In genomic region chrX:35244088-35244741, GRCh38 we compare ENCODE assay signal across 36 cellular contexts.
"Had no signal": no experiment of that assay in that cellular context is flagged by ENCODE, and none has a peak within 500 bp of the region (broad histone marks: within the 10 kb centered on the region; RNA-seq: fewer than 3 reads in every experiment).

No MANE protein-coding gene starts in this region.

- H3K4me3 ChIP-seq: adrenal gland, ascending aorta, body of pancreas, breast epithelium, cardiac muscle cell had no signal

- H3K27me3 Mint-ChIP-seq: activated naive CD4-positive, alpha-beta T cell treated with anti-CD3 and anti-CD28 coated beads, Interleukin-2, amount 10 ng/mL, durations not matched to agents 7 days and 5 days; activated naive CD4-positive, alpha-beta T cell treated with anti-CD3 and anti-CD28 coated beads, Interleukin-2, amount 50 U/mL, for 24 hours; activated naive CD8-positive, alpha-beta T cell; activated naive CD8-positive, alpha-beta T cell treated with anti-CD3 and anti-CD28 coated beads for 36 hours; activated naive CD8-positive, alpha-beta T cell treated with anti-CD3 and anti-CD28 coated beads, Interleukin-2, amount 10 ng/mL, durations not matched to agents 7 days and 5 days; activated naive CD8-positive, alpha-beta T cell treated with anti-CD3 and anti-CD28 coated beads, Interleukin-2, amount 50 U/mL, for 24 hours; activated T-helper 17 cell treated with anti-CD3 and anti-CD28 coated beads, Interleukin-2, amount 50 U/mL, for 72 hours; central memory CD8-positive, alpha-beta T cell had no signal

- ATAC-seq: activated naive CD4-positive, alpha-beta T cell treated with anti-CD3 and anti-CD28 coated beads, Interleukin-2, amount 50 U/mL, for 72 hours; activated naive CD8-positive, alpha-beta T cell treated with anti-CD3 and anti-CD28 coated beads, Interleukin-2, amount 50 U/mL, for 24 hours; activated T-cell treated with anti-CD3 and anti-CD28 coated beads, Interleukin-2, amount 50 U/mL, for 4 hours; activated T-cell treated with anti-CD3 and anti-CD28 coated beads, Interleukin-2, amount 50 U/mL, for 72 hours; activated T-helper 17 cell treated with anti-CD3 and anti-CD28 coated beads, Interleukin-2, amount 50 U/mL, for 72 hours; body of pancreas had no signal

- H3K27ac Mint-ChIP-seq: activated naive CD4-positive, alpha-beta T cell treated with anti-CD3 and anti-CD28 coated beads for 36 hours; activated naive CD4-positive, alpha-beta T cell treated with anti-CD3 and anti-CD28 coated beads, Interleukin-2, amount 10 ng/mL, durations not matched to agents 7 days and 5 days; activated naive CD4-positive, alpha-beta T cell treated with anti-CD3 and anti-CD28 coated beads, Interleukin-2, amount 50 U/mL, for 24 hours; activated naive CD4-positive, alpha-beta T cell treated with anti-CD3 and anti-CD28 coated beads, Interleukin-2, amount 50 U/mL, for 72 hours; activated naive CD8-positive, alpha-beta T cell; activated naive CD8-positive, alpha-beta T cell treated with anti-CD3 and anti-CD28 coated beads for 36 hours; activated naive CD8-positive, alpha-beta T cell treated with anti-CD3 and anti-CD28 coated beads, Interleukin-2, amount 10 ng/mL, durations not matched to agents 7 days and 5 days; activated naive CD8-positive, alpha-beta T cell treated with anti-CD3 and anti-CD28 coated beads, Interleukin-2, amount 50 U/mL, for 24 hours; activated T-cell treated with anti-CD3 and anti-CD28 coated beads, Interleukin-2, amount 50 U/mL, for 24 hours; activated T-cell treated with anti-CD3 and anti-CD28 coated beads, Interleukin-2, amount 50 U/mL, for 72 hours; activated T-helper 1 cell treated with anti-CD3 and anti-CD28 coated beads, Interleukin-12 subunit alpha, Interleukin-12 subunit beta, Interleukin-2, Interleukin-4 antibody, amounts not matched to agents 30 ng/mL and 10 ng/mL and 1 ng/mL, durations not matched to agents 14 hours and 24 hours and 36 hours; activated T-helper 17 cell treated with anti-CD3 and anti-CD28 coated beads, Interleukin-2, amount 50 U/mL, for 72 hours; activated T-helper 2 cell treated with anti-CD3 and anti-CD28 coated beads, Interferon-gamma antibody, Interleukin-2, Interleukin-4, amounts not matched to agents 10 μg/mL and 5 μg/mL and 100 μg/mL, durations not matched to agents 14 hours and 24 hours and 36 hours had no signal

- H3K4me1 ChIP-seq: adrenal gland, ascending aorta, body of pancreas, breast epithelium had no signal

- H3K36me3 Mint-ChIP-seq: activated naive CD4-positive, alpha-beta T cell treated with anti-CD3 and anti-CD28 coated beads, Interleukin-2, amount 10 ng/mL, durations not matched to agents 7 days and 5 days; activated naive CD4-positive, alpha-beta T cell treated with anti-CD3 and anti-CD28 coated beads, Interleukin-2, amount 50 U/mL, for 24 hours; activated naive CD4-positive, alpha-beta T cell treated with anti-CD3 and anti-CD28 coated beads, Interleukin-2, amount 50 U/mL, for 72 hours; activated naive CD8-positive, alpha-beta T cell; activated naive CD8-positive, alpha-beta T cell treated with anti-CD3 and anti-CD28 coated beads for 36 hours; activated naive CD8-positive, alpha-beta T cell treated with anti-CD3 and anti-CD28 coated beads, Interleukin-2, amount 10 ng/mL, durations not matched to agents 7 days and 5 days; brain had no signal

- H3K4me3 Mint-ChIP-seq: activated naive CD4-positive, alpha-beta T cell treated with anti-CD3 and anti-CD28 coated beads for 36 hours; activated naive CD4-positive, alpha-beta T cell treated with anti-CD3 and anti-CD28 coated beads, Interleukin-2, amount 10 ng/mL, durations not matched to agents 7 days and 5 days; activated naive CD4-positive, alpha-beta T cell treated with anti-CD3 and anti-CD28 coated beads, Interleukin-2, amount 50 U/mL, for 24 hours; activated naive CD8-positive, alpha-beta T cell; activated naive CD8-positive, alpha-beta T cell treated with anti-CD3 and anti-CD28 coated beads for 36 hours; activated naive CD8-positive, alpha-beta T cell treated with anti-CD3 and anti-CD28 coated beads, Interleukin-2, amount 10 ng/mL, durations not matched to agents 7 days and 5 days; activated naive CD8-positive, alpha-beta T cell treated with anti-CD3 and anti-CD28 coated beads, Interleukin-2, amount 50 U/mL, for 24 hours; activated T-cell treated with anti-CD3 and anti-CD28 coated beads, Interleukin-2, amount 50 U/mL, for 24 hours; activated T-cell treated with anti-CD3 and anti-CD28 coated beads, Interleukin-2, amount 50 U/mL, for 4 hours; activated T-cell treated with anti-CD3 and anti-CD28 coated beads, Interleukin-2, amount 50 U/mL, for 72 hours; activated T-helper 1 cell treated with anti-CD3 and anti-CD28 coated beads, Interleukin-12 subunit alpha, Interleukin-12 subunit beta, Interleukin-2, Interleukin-4 antibody, amounts not matched to agents 30 ng/mL and 10 ng/mL and 1 ng/mL, durations not matched to agents 14 hours and 24 hours and 36 hours; activated T-helper 17 cell treated with anti-CD3 and anti-CD28 coated beads, Interleukin-2, amount 50 U/mL, for 72 hours; brain; central memory CD8-positive, alpha-beta T cell had no signal

- H3K9me3 Mint-ChIP-seq: activated naive CD4-positive, alpha-beta T cell treated with anti-CD3 and anti-CD28 coated beads, Interleukin-2, amount 10 ng/mL, durations not matched to agents 7 days and 5 days; activated naive CD4-positive, alpha-beta T cell treated with anti-CD3 and anti-CD28 coated beads, Interleukin-2, amount 50 U/mL, for 24 hours; activated naive CD4-positive, alpha-beta T cell treated with anti-CD3 and anti-CD28 coated beads, Interleukin-2, amount 50 U/mL, for 72 hours; activated naive CD8-positive, alpha-beta T cell treated with anti-CD3 and anti-CD28 coated beads for 36 hours; activated naive CD8-positive, alpha-beta T cell treated with anti-CD3 and anti-CD28 coated beads, Interleukin-2, amount 10 ng/mL, durations not matched to agents 7 days and 5 days; activated naive CD8-positive, alpha-beta T cell treated with anti-CD3 and anti-CD28 coated beads, Interleukin-2, amount 50 U/mL, for 24 hours; activated T-cell treated with anti-CD3 and anti-CD28 coated beads, Interleukin-2, amount 50 U/mL, for 24 hours; activated T-cell treated with anti-CD3 and anti-CD28 coated beads, Interleukin-2, amount 50 U/mL, for 4 hours; activated T-cell treated with anti-CD3 and anti-CD28 coated beads, Interleukin-2, amount 50 U/mL, for 72 hours; activated T-helper 1 cell treated with anti-CD3 and anti-CD28 coated beads, Interleukin-12 subunit alpha, Interleukin-12 subunit beta, Interleukin-2, Interleukin-4 antibody, amounts not matched to agents 30 ng/mL and 10 ng/mL and 1 ng/mL, durations not matched to agents 14 hours and 24 hours and 36 hours; activated T-helper 2 cell treated with anti-CD3 and anti-CD28 coated beads, Interferon-gamma antibody, Interleukin-2, Interleukin-4, amounts not matched to agents 10 μg/mL and 5 μg/mL and 100 μg/mL, durations not matched to agents 14 hours and 24 hours and 36 hours had no signal

- H3K9me3 ChIP-seq: adrenal gland, ascending aorta, body of pancreas, breast epithelium had no signal

- H3K36me3 ChIP-seq: adrenal gland, ascending aorta, brain microvascular endothelial cell, breast epithelium, cardiac muscle cell had no signal

- H3K27me3 ChIP-seq: adrenal gland, ascending aorta, body of pancreas, brain microvascular endothelial cell, cardiac muscle cell had no signal

- H3K27ac ChIP-seq: adrenal gland, ascending aorta, body of pancreas, brain microvascular endothelial cell, breast epithelium, cardiac muscle cell had no signal

- DNase-seq: activated effector memory CD4-positive, alpha-beta T cell treated with Interleukin-2 at 50 U/mL for 16 hours; activated gamma-delta T cell; activated gamma-delta T cell treated with Interleukin-2 at 50 U/mL for 16 hours; activated naive CD4-positive, alpha-beta T cell; activated naive CD4-positive, alpha-beta T cell treated with anti-CD3 and anti-CD28 coated beads for 36 hours; activated naive CD4-positive, alpha-beta T cell treated with anti-CD3 and anti-CD28 coated beads, Interleukin-2, amount 10 ng/mL, durations not matched to agents 7 days and 5 days; activated naive CD4-positive, alpha-beta T cell treated with anti-CD3 and anti-CD28 coated beads, Interleukin-2, amount 50 U/mL, for 16 hours; activated naive CD4-positive, alpha-beta T cell treated with Interleukin-2 at 50 U/mL for 16 hours; activated naive CD8-positive, alpha-beta T cell treated with anti-CD3 and anti-CD28 coated beads for 36 hours; activated naive CD8-positive, alpha-beta T cell treated with anti-CD3 and anti-CD28 coated beads, Interleukin-2, amount 10 ng/mL, durations not matched to agents 7 days and 5 days; activated naive CD8-positive, alpha-beta T cell treated with anti-CD3 and anti-CD28 coated beads, Interleukin-2, amount 50 U/mL, for 24 hours; activated T-cell treated with anti-CD3 and anti-CD28 coated beads for 4 hours; activated T-cell treated with anti-CD3 and anti-CD28 coated beads, Interleukin-2, amount 50 U/mL, for 1 hour; activated T-cell treated with anti-CD3 and anti-CD28 coated beads, Interleukin-2, amount 50 U/mL, for 24 hours; activated T-cell treated with anti-CD3 and anti-CD28 coated beads, Interleukin-2, amount 50 U/mL, for 4 hours; activated T-cell treated with anti-CD3 and anti-CD28 coated beads, Interleukin-2, amount 50 U/mL, for 48 hours; activated T-cell treated with anti-CD3 and anti-CD28 coated beads, Interleukin-2, amount 50 U/mL, for 72 hours; adrenal gland; amniotic stem cell; amygdala; anterior cingulate cortex; body of pancreas; brain microvascular endothelial cell; central memory CD4-positive, alpha-beta T cell; cerebellar nuclear complex had no signal

- H3K4me1 Mint-ChIP-seq: activated naive CD4-positive, alpha-beta T cell treated with anti-CD3 and anti-CD28 coated beads, Interleukin-2, amount 10 ng/mL, durations not matched to agents 7 days and 5 days; activated naive CD4-positive, alpha-beta T cell treated with anti-CD3 and anti-CD28 coated beads, Interleukin-2, amount 50 U/mL, for 24 hours; activated naive CD8-positive, alpha-beta T cell treated with anti-CD3 and anti-CD28 coated beads for 36 hours; activated naive CD8-positive, alpha-beta T cell treated with anti-CD3 and anti-CD28 coated beads, Interleukin-2, amount 10 ng/mL, durations not matched to agents 7 days and 5 days; activated naive CD8-positive, alpha-beta T cell treated with anti-CD3 and anti-CD28 coated beads, Interleukin-2, amount 50 U/mL, for 24 hours; activated T-helper 17 cell treated with anti-CD3 and anti-CD28 coated beads, Interleukin-2, amount 50 U/mL, for 72 hours; central memory CD8-positive, alpha-beta T cell had no signal
